Comparison of ENCODE assay signal across 32 cellular contexts in the genomic region with DNA sequence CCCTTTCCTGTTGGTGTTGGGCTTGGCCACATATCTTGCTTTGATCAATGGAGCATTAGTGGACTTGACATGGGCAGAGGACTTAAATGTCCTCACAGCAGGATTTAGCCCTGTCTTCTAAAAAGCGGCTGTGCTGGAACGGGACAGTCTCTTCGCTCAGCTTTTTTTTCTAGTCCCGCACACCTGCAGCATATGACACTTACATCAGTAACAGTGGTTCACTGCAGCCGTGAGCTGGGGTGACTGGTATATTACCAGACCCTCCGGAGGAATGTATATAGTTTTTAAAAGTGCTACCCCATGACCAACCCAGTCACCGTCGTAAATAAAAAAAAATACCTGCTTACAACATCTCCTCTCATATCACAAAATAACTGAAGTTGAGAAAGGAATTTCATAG.
"Had no signal": no experiment of that assay in that cellular context is flagged by ENCODE, and none has a peak within 500 bp of the region (broad histone marks: within the 10 kb centered on the region; RNA-seq: fewer than 3 reads in every experiment).

No MANE protein-coding gene starts in this region.

- H3K27me3 ChIP-seq: adrenal gland, body of pancreas, foreskin keratinocyte, gastrocnemius medialis had no signal

- H3K4me3 ChIP-seq: adrenal gland, body of pancreas, gastrocnemius medialis had no signal

- H3K4me1 ChIP-seq: body of pancreas, foreskin keratinocyte had no signal

- H3K4me1 Mint-ChIP-seq: activated naive CD4-positive, alpha-beta T cell treated with anti-CD3 and anti-CD28 coated beads, Interleukin-2, amount 50 U/mL, for 24 hours; activated naive CD8-positive, alpha-beta T cell treated with anti-CD3 and anti-CD28 coated beads for 36 hours had no signal

- H3K27ac ChIP-seq: adrenal gland, body of pancreas, epithelial cell of prostate, foreskin keratinocyte, gastrocnemius medialis had no signal

- DNase-seq: activated CD4-positive, alpha-beta memory T cell treated with anti-CD3 and anti-CD28 coated beads, Interleukin-2, amount 10 ng/mL, durations not matched to agents 7 days and 5 days; activated CD4-positive, alpha-beta T cell treated with anti-CD3 and anti-CD28 coated beads for 4 hours; activated CD4-positive, alpha-beta T cell treated with anti-CD3 and anti-CD28 coated beads, Interleukin-2, amount 10 ng/mL, durations not matched to agents 7 days and 5 days; activated CD4-positive, alpha-beta T cell treated with anti-CD3 and anti-CD28 coated beads, Interleukin-2, amount 50 U/mL, for 4 hours; activated CD4-positive, CD25-positive, alpha-beta regulatory T cell; activated CD4-positive, CD25-positive, alpha-beta regulatory T cell treated with anti-CD3 and anti-CD28 coated beads, Interleukin-2, amount 50 U/mL, for 72 hours; activated CD8-positive, alpha-beta memory T cell treated with anti-CD3 and anti-CD28 coated beads, Interleukin-2, amount 10 ng/mL, durations not matched to agents 7 days and 5 days; activated CD8-positive, alpha-beta memory T cell treated with anti-CD3 and anti-CD28 coated beads, Interleukin-2, amount 50 U/mL, for 4 hours; activated effector memory CD4-positive, alpha-beta T cell treated with anti-CD3 and anti-CD28 coated beads, Interleukin-2, amount 50 U/mL, for 16 hours; activated naive CD4-positive, alpha-beta T cell treated with anti-CD3 and anti-CD28 coated beads for 36 hours; activated naive CD8-positive, alpha-beta T cell treated with anti-CD3 and anti-CD28 coated beads for 36 hours; activated naive CD8-positive, alpha-beta T cell treated with anti-CD3 and anti-CD28 coated beads, Interleukin-2, amount 50 U/mL, for 24 hours; activated T-cell treated with anti-CD3 and anti-CD28 coated beads, Interleukin-2, amount 50 U/mL, for 1 hour; activated T-cell treated with anti-CD3 and anti-CD28 coated beads, Interleukin-2, amount 50 U/mL, for 48 hours; adrenal gland; amygdala; aorta; body of pancreas; caudate nucleus; cortex of kidney; dermis blood vessel endothelial cell; effector CD8-positive, alpha-beta T cell; foreskin keratinocyte; gastrocnemius medialis; glutamatergic neuron; T-helper 1 cell; T-helper 17 cell had no signal

- H3K27ac Mint-ChIP-seq: activated CD4-positive, alpha-beta memory T cell treated with anti-CD3 and anti-CD28 coated beads, Interleukin-2, amount 10 ng/mL, durations not matched to agents 7 days and 5 days; activated CD4-positive, alpha-beta T cell treated with anti-CD3 and anti-CD28 coated beads, Interleukin-2, amount 10 ng/mL, durations not matched to agents 7 days and 5 days; activated CD8-positive, alpha-beta memory T cell treated with anti-CD3 and anti-CD28 coated beads, Interleukin-2, amount 10 ng/mL, durations not matched to agents 7 days and 5 days; activated naive CD4-positive, alpha-beta T cell treated with anti-CD3 and anti-CD28 coated beads for 36 hours; activated naive CD4-positive, alpha-beta T cell treated with anti-CD3 and anti-CD28 coated beads, Interleukin-2, amount 50 U/mL, for 24 hours; activated naive CD8-positive, alpha-beta T cell treated with anti-CD3 and anti-CD28 coated beads for 36 hours; activated naive CD8-positive, alpha-beta T cell treated with anti-CD3 and anti-CD28 coated beads, Interleukin-2, amount 50 U/mL, for 24 hours; activated T-helper 1 cell treated with anti-CD3 and anti-CD28 coated beads, Interleukin-12 subunit alpha, Interleukin-12 subunit beta, Interleukin-2, Interleukin-4 antibody, amounts not matched to agents 30 ng/mL and 10 ng/mL and 1 ng/mL, durations not matched to agents 14 hours and 24 hours and 36 hours; activated T-helper 2 cell treated with anti-CD3 and anti-CD28 coated beads, Interferon-gamma antibody, Interleukin-2, Interleukin-4, amounts not matched to agents 10 μg/mL and 5 μg/mL and 100 μg/mL, durations not matched to agents 14 hours and 24 hours and 36 hours; T-helper 17 cell; T-helper 2 cell treated with Interferon-gamma antibody and Interleukin-4, amounts not matched to agents 5 μg/mL and 100 μg/mL, for 36 hours had no signal

- H3K9me3 ChIP-seq: adrenal gland, body of pancreas, gastrocnemius medialis had no signal

- H3K36me3 ChIP-seq: adrenal gland, gastrocnemius medialis had no signal

- H3K27me3 Mint-ChIP-seq: activated CD4-positive, alpha-beta memory T cell treated with anti-CD3 and anti-CD28 coated beads, Interleukin-2, amount 10 ng/mL, durations not matched to agents 7 days and 5 days; activated CD4-positive, alpha-beta T cell treated with anti-CD3 and anti-CD28 coated beads, Interleukin-2, amount 10 ng/mL, durations not matched to agents 7 days and 5 days; activated CD8-positive, alpha-beta memory T cell treated with anti-CD3 and anti-CD28 coated beads, Interleukin-2, amount 10 ng/mL, durations not matched to agents 7 days and 5 days; activated naive CD4-positive, alpha-beta T cell treated with anti-CD3 and anti-CD28 coated beads, Interleukin-2, amount 50 U/mL, for 24 hours; activated naive CD8-positive, alpha-beta T cell treated with anti-CD3 and anti-CD28 coated beads for 36 hours; activated naive CD8-positive, alpha-beta T cell treated with anti-CD3 and anti-CD28 coated beads, Interleukin-2, amount 50 U/mL, for 24 hours; T-helper 17 cell had no signal

- H3K4me3 Mint-ChIP-seq: activated CD4-positive, alpha-beta memory T cell treated with anti-CD3 and anti-CD28 coated beads, Interleukin-2, amount 10 ng/mL, durations not matched to agents 7 days and 5 days; activated CD4-positive, alpha-beta T cell treated with anti-CD3 and anti-CD28 coated beads, Interleukin-2, amount 10 ng/mL, durations not matched to agents 7 days and 5 days; activated CD8-positive, alpha-beta memory T cell treated with anti-CD3 and anti-CD28 coated beads, Interleukin-2, amount 10 ng/mL, durations not matched to agents 7 days and 5 days; activated naive CD4-positive, alpha-beta T cell treated with anti-CD3 and anti-CD28 coated beads for 36 hours; activated naive CD4-positive, alpha-beta T cell treated with anti-CD3 and anti-CD28 coated beads, Interleukin-2, amount 50 U/mL, for 24 hours; activated naive CD8-positive, alpha-beta T cell treated with anti-CD3 and anti-CD28 coated beads for 36 hours; activated naive CD8-positive, alpha-beta T cell treated with anti-CD3 and anti-CD28 coated beads, Interleukin-2, amount 50 U/mL, for 24 hours; activated T-helper 1 cell treated with anti-CD3 and anti-CD28 coated beads, Interleukin-12 subunit alpha, Interleukin-12 subunit beta, Interleukin-2, Interleukin-4 antibody, amounts not matched to agents 30 ng/mL and 10 ng/mL and 1 ng/mL, durations not matched to agents 14 hours and 24 hours and 36 hours; T-helper 17 cell; T-helper 2 cell treated with Interferon-gamma antibody and Interleukin-4, amounts not matched to agents 5 μg/mL and 100 μg/mL, for 36 hours had no signal

- ATAC-seq: activated CD8-positive, alpha-beta memory T cell treated with anti-CD3 and anti-CD28 coated beads, Interleukin-2, amount 10 ng/mL, durations not matched to agents 7 days and 5 days; activated naive CD8-positive, alpha-beta T cell treated with anti-CD3 and anti-CD28 coated beads, Interleukin-2, amount 50 U/mL, for 24 hours; body of pancreas; foreskin keratinocyte; gastrocnemius medialis; T-helper 17 cell had no signal

- H3K9me3 Mint-ChIP-seq: activated CD4-positive, alpha-beta T cell treated with anti-CD3 and anti-CD28 coated beads, Interleukin-2, amount 10 ng/mL, durations not matched to agents 7 days and 5 days; activated naive CD4-positive, alpha-beta T cell treated with anti-CD3 and anti-CD28 coated beads for 36 hours; activated naive CD4-positive, alpha-beta T cell treated with anti-CD3 and anti-CD28 coated beads, Interleukin-2, amount 50 U/mL, for 24 hours; activated naive CD8-positive, alpha-beta T cell treated with anti-CD3 and anti-CD28 coated beads for 36 hours; activated naive CD8-positive, alpha-beta T cell treated with anti-CD3 and anti-CD28 coated beads, Interleukin-2, amount 50 U/mL, for 24 hours; activated T-helper 2 cell treated with anti-CD3 and anti-CD28 coated beads, Interferon-gamma antibody, Interleukin-2, Interleukin-4, amounts not matched to agents 10 μg/mL and 5 μg/mL and 100 μg/mL, durations not matched to agents 14 hours and 24 hours and 36 hours had no signal
